Comparison of ENCODE assay signal across 20 cellular contexts in genomic region chr2:107595749-107596148, GRCh38.
DNase-seq lines count a peak whose midpoint lies in the region; ATAC-seq, FAIRE-seq and TF ChIP-seq lines count a peak whose summit lies in the region.
"Had no signal": no experiment of that assay in that cellular context is flagged by ENCODE, and none has a peak within 500 bp of the region (broad histone marks: within the 10 kb centered on the region; RNA-seq: fewer than 3 reads in every experiment).

No MANE protein-coding gene starts in this region.

- H3K56ac ChIP-seq in H1 (replicated peaks; ENCODE audit: insufficient read length, low read depth, low read length) = no peak overlapping the region

- H2BK5ac ChIP-seq in H1 (ENCODE audit: low read depth, low read length) = no peak overlapping the region

- peak overlapping the region; percentile 51; the same call in 1 of the 2 replicates for H3K9ac ChIP-seq in OCI-LY1 (ENCODE audit: low read length)
- H3K9ac ChIP-seq in H1 (replicated peaks in 1 of 4; ENCODE audit: extremely low read depth in 1 of 4, low read depth in 3 of 4, low read length in 3 of 4) = no peak overlapping the region
- H3K9ac ChIP-seq in neural progenitor cell = no peak overlapping the region

- no peaks in the 10 kb centered on the region for H3K9me2 ChIP-seq in OCI-LY1 (ENCODE audit: low read depth, low read length)

- H4K5ac ChIP-seq in H1 (ENCODE audit: insufficient read length, low read depth, low read length) = no peak overlapping the region

- H3F3A ChIP-seq in OCI-LY1 (ENCODE audit: insufficient read depth, low read length) (no peaks in the 10 kb centered on the region), neural progenitor cell (ENCODE audit: low read depth) (no peaks in the 10 kb centered on the region)

- no peak overlapping the region for H2AFZ ChIP-seq in OCI-LY1 (ENCODE audit: low read length)
- peak overlapping the region; percentile 90 for H2AFZ ChIP-seq in H1 (ENCODE audit: low read length)
- H2AFZ ChIP-seq in neural progenitor cell (replicated peaks) = peak overlapping the region; percentile 54

- H2BK12ac ChIP-seq in H1 (ENCODE audit: low read depth, low read length) = no peak overlapping the region

- POLR2A ChIA-PET in H1 (lab: Charles Lee; ENCODE audit: partially characterized antibody) = no interaction called here
- POLR2A ChIA-PET in T-cell (lab: Charles Lee) = no interaction called here

- peaks cover 1% of the 10 kb centered on the region for H3K9me3 Mint-ChIP-seq in neural progenitor cell
- peaks cover 0 to 10% (median 5%) of the 10 kb centered on the region in 3 donors for H3K9me3 Mint-ChIP-seq in T-cell
- H3K9me3 Mint-ChIP-seq: neural crest cell had no signal

- H3K4ac ChIP-seq in H1 (replicated peaks; ENCODE audit: insufficient read length, low read depth, low read length) = no peak overlapping the region

- no peak overlapping the region for H3K27ac Mint-ChIP-seq in neural progenitor cell
- no peak overlapping the region for H3K27ac Mint-ChIP-seq in T-cell
- H3K27ac Mint-ChIP-seq: activated CD8-positive, alpha-beta T cell treated with anti-CD3 and anti-CD28 coated beads, Interleukin-2, amount 10 ng/mL, durations not matched to agents 7 days and 5 days; CD4-positive, CD25-positive, alpha-beta regulatory T cell; stimulated activated effector memory CD8-positive, alpha-beta T cell treated with anti-CD3 and anti-CD28 coated beads, Interleukin-12 subunit alpha, Interleukin-12 subunit beta, amount 100 ng/mL, for 72 hours had no signal

- no peak for FAIRE-seq in H1 (lab: Jason Lieb, UNC)
- FAIRE-seq: K562 had no signal

- H2AK5ac ChIP-seq in H1 (ENCODE audit: low read depth, low read length) = no peak overlapping the region

- H3K23me2 ChIP-seq in H1 (ENCODE audit: low read depth, low read length) = no peaks in the 10 kb centered on the region

- no peak for TF ChIP-seq CTCF in OCI-LY1 (IDR thresholded peaks at IDR 0.05; ENCODE audit: low read length)
- TF ChIP-seq CTCF in H1 (IDR thresholded peaks at IDR 0.05; ENCODE audit: control extremely low read depth in 1 of 3, insufficient read depth in 1 of 3, low read depth in 1 of 3, low read length in 3 of 3) = no peak
- TF ChIP-seq CTCF in neural progenitor cell (IDR thresholded peaks at IDR 0.05) = no peak

- CTCF ChIA-PET in H1 (lab: Charles Lee; ENCODE audit: partially characterized antibody) = no interaction called here
- CTCF ChIA-PET in T-cell (lab: Charles Lee) = no interaction called here

- H4K20me1 ChIP-seq in OCI-LY1 (ENCODE audit: insufficient read depth, low read length) = no peaks in the 10 kb centered on the region
- no peaks in the 10 kb centered on the region for H4K20me1 ChIP-seq in H1 (replicated peaks in 1 of 2; ENCODE audit: control insufficient read depth in 1 of 2, insufficient read depth in 2 of 2, low read length in 2 of 2)
- no peaks in the 10 kb centered on the region for H4K20me1 ChIP-seq in neural progenitor cell (ENCODE audit: low read depth)

- H3K27me3 ChIP-seq in OCI-LY1 (ENCODE audit: insufficient read depth, low read length) (no peaks in the 10 kb centered on the region), H1 (replicated peaks in 1 of 4; ENCODE audit: control insufficient read depth in 3 of 4, extremely low read depth in 1 of 4, insufficient read depth in 3 of 4, low read length in 3 of 4) (no peaks in the 10 kb centered on the region), neural progenitor cell (no peaks in the 10 kb centered on the region)
- H3K27me3 ChIP-seq: upper lobe of left lung had no signal

- peak; percentile 45 for DNase-seq in COLO829 (ENCODE audit: low spot score)
- no peak for DNase-seq in H1 (ENCODE audit: low read depth in 1 of 2, low spot score in 2 of 2)
- no peak for DNase-seq in neural progenitor cell (ENCODE audit: low spot score)
- DNase-seq in T-cell = no peak
- DNase-seq: activated CD8-positive, alpha-beta T cell treated with anti-CD3 and anti-CD28 coated beads, Interleukin-2, amount 10 ng/mL, durations not matched to agents 7 days and 5 days; aorta; CD4-positive, CD25-positive, alpha-beta regulatory T cell; DND-41; HCEC 1CT; NCI-H446 treated with DMSO at 0.1 percent for 48 hours; OCI-M1; SW 1271; upper lobe of left lung had no signal

- TF ChIP-seq POLR2A in H1 (IDR thresholded peaks at IDR 0.05; ENCODE audit: control extremely low read depth in 1 of 2, low read depth in 2 of 2, low read length in 2 of 2) = no peak

- TF ChIP-seq RAD21 in H1 (IDR thresholded peaks at IDR 0.05 in 1 of 2, conservative IDR thresholded peaks at IDR 0.05 in 1 of 2; ENCODE audit: low read depth in 2 of 2, low read length in 2 of 2) = no peak

- no peak for TF ChIP-seq EP300 in H1 (IDR thresholded peaks at IDR 0.05; ENCODE audit: borderline replicate concordance in 1 of 2, low read depth in 2 of 2, low read length in 2 of 2)

- no peak overlapping the region for H2BK120ac ChIP-seq in H1 (replicated peaks; ENCODE audit: low read depth, low read length)

- no peaks in the 10 kb centered on the region for H3K79me1 ChIP-seq in H1 (ENCODE audit: low read depth, low read length)

- no peak overlapping the region for H4K91ac ChIP-seq in H1 (replicated peaks; ENCODE audit: insufficient read length, low read length)

- H3K4me3 Mint-ChIP-seq in neural progenitor cell (no peak overlapping the region), T-cell (no peak overlapping the region)
- H3K4me3 Mint-ChIP-seq: activated CD8-positive, alpha-beta T cell treated with anti-CD3 and anti-CD28 coated beads, Interleukin-2, amount 10 ng/mL, durations not matched to agents 7 days and 5 days; CD4-positive, CD25-positive, alpha-beta regulatory T cell; neural crest cell; stimulated activated effector memory CD8-positive, alpha-beta T cell treated with anti-CD3 and anti-CD28 coated beads, Interleukin-12 subunit alpha, Interleukin-12 subunit beta, amount 100 ng/mL, for 72 hours had no signal

- peak overlapping the region; percentile 57 for H3K4me2 ChIP-seq in OCI-LY1 (ENCODE audit: low read length)
- H3K4me2 ChIP-seq in H1 (ENCODE audit: insufficient read depth in 1 of 2, low read depth in 2 of 2, low read length in 2 of 2) = no peak overlapping the region
- no peak overlapping the region for H3K4me2 ChIP-seq in neural progenitor cell

- no peaks in the 10 kb centered on the region for H3K9me3 ChIP-seq in OCI-LY1 (ENCODE audit: low read length)
- H3K9me3 ChIP-seq in H1 (ENCODE audit: insufficient read depth in 2 of 2, low read depth in 1 of 2, low read length in 1 of 2) = no peaks in the 10 kb centered on the region
- H3K9me3 ChIP-seq in neural progenitor cell (ENCODE audit: low read depth) = no peaks in the 10 kb centered on the region
- H3K9me3 ChIP-seq: upper lobe of left lung had no signal

- H3K36me3 ChIP-seq in OCI-LY1 (ENCODE audit: insufficient read depth, low read length) (no peaks in the 10 kb centered on the region), H1 (ENCODE audit: control insufficient read depth in 2 of 4, insufficient read depth in 4 of 4, low read length in 3 of 4) (no peaks in the 10 kb centered on the region), neural progenitor cell (no peaks in the 10 kb centered on the region)
- H3K36me3 ChIP-seq: upper lobe of left lung had no signal

- H3K4me3 ChIP-seq in OCI-LY1 (ENCODE audit: low read depth, low read length, poor library complexity, severe bottlenecking) (peak overlapping the region; percentile 20), H1 (ENCODE audit: extremely low read depth in 1 of 4, insufficient read depth in 2 of 4, low read depth in 3 of 4, low read length in 4 of 4) (no peak overlapping the region), neural progenitor cell (no peak overlapping the region)
- H3K4me3 ChIP-seq: K562, upper lobe of left lung had no signal

- H3K36me3 Mint-ChIP-seq in neural progenitor cell (no peaks in the 10 kb centered on the region), T-cell (no peaks in the 10 kb centered on the region)
- H3K36me3 Mint-ChIP-seq: CD4-positive, CD25-positive, alpha-beta regulatory T cell; stimulated activated effector memory CD8-positive, alpha-beta T cell treated with anti-CD3 and anti-CD28 coated beads, Interleukin-12 subunit alpha, Interleukin-12 subunit beta, amount 100 ng/mL, for 72 hours had no signal

- H3K79me2 ChIP-seq in OCI-LY1 (ENCODE audit: insufficient read depth, low read length) (no peaks in the 10 kb centered on the region), H1 (ENCODE audit: control insufficient read depth in 1 of 2, insufficient read depth in 2 of 2, low read length in 2 of 2) (no peaks in the 10 kb centered on the region), neural progenitor cell (ENCODE audit: low read depth) (no peaks in the 10 kb centered on the region)

- WGBS in H1 (ENCODE audit: extremely low coverage in 1 of 2, insufficient coverage in 1 of 2, insufficient read length in 1 of 2, insufficient replicate concordance in 2 of 2, low coverage in 1 of 2, low lambda C conversion rate in 2 of 2, missing lambda C conversion rate in 1 of 2), 2 experiments = 73% methylated on average over 4 of the region's 4 CpGs; no CpG with 5 or more reads in 1 of the 2 experiments

- H4K8ac ChIP-seq in H1 (ENCODE audit: extremely low read depth, insufficient read depth, low read length) = no peak overlapping the region

- no peak overlapping the region for H2BK15ac ChIP-seq in H1 (ENCODE audit: low read length)

- no peak overlapping the region for H3K23ac ChIP-seq in H1 (ENCODE audit: insufficient read length)

- H3K27me3 Mint-ChIP-seq in neural progenitor cell (ENCODE audit: insufficient read depth, low read depth) (no peaks in the 10 kb centered on the region), T-cell (no peaks in the 10 kb centered on the region)
- H3K27me3 Mint-ChIP-seq: CD4-positive, CD25-positive, alpha-beta regulatory T cell had no signal

- ATAC-seq in HG03469 (IDR thresholded peaks at IDR 0.05; ENCODE audit: unreplicated experiment) = no peak
- no peak for ATAC-seq in T-cell (replicated peaks in 1 of 4)
- ATAC-seq in GM18861 (IDR thresholded peaks at IDR 0.05; ENCODE audit: unreplicated experiment) = no peak
- no peak for ATAC-seq in GM21381 (IDR thresholded peaks at IDR 0.05; ENCODE audit: unreplicated experiment)
- ATAC-seq: activated CD8-positive, alpha-beta T cell treated with anti-CD3 and anti-CD28 coated beads, Interleukin-2, amount 10 ng/mL, durations not matched to agents 7 days and 5 days; K562; stimulated activated effector memory CD8-positive, alpha-beta T cell treated with anti-CD3 and anti-CD28 coated beads, Interleukin-12 subunit alpha, Interleukin-12 subunit beta, amount 100 ng/mL, for 72 hours had no signal

- H3K4me1 Mint-ChIP-seq in neural progenitor cell (peaks cover 3% of the 10 kb centered on the region), T-cell (no peaks in the 10 kb centered on the region)
- H3K4me1 Mint-ChIP-seq: CD4-positive, CD25-positive, alpha-beta regulatory T cell; stimulated activated effector memory CD8-positive, alpha-beta T cell treated with anti-CD3 and anti-CD28 coated beads, Interleukin-12 subunit alpha, Interleukin-12 subunit beta, amount 100 ng/mL, for 72 hours had no signal

- no peak overlapping the region for H3K18ac ChIP-seq in H1 (ENCODE audit: extremely low read depth, low read length)

- H3K4me1 ChIP-seq in OCI-LY1 (ENCODE audit: insufficient read depth, low read length, severe bottlenecking) = peaks cover 74% of the 10 kb centered on the region
- H3K4me1 ChIP-seq in H1 (replicated peaks in 1 of 4; ENCODE audit: control insufficient read depth in 3 of 4, insufficient read depth in 4 of 4, low read length in 3 of 4) = no peaks in the 10 kb centered on the region
- peaks cover 19% of the 10 kb centered on the region for H3K4me1 ChIP-seq in neural progenitor cell
- H3K4me1 ChIP-seq: upper lobe of left lung had no signal

- H2BK20ac ChIP-seq in H1 (ENCODE audit: low read length) = no peak overlapping the region

- H3K14ac ChIP-seq in H1 (ENCODE audit: insufficient read length) = no peak overlapping the region

- H3K27ac ChIP-seq in OCI-LY1 (ENCODE audit: low read depth, low read length, poor library complexity, severe bottlenecking) (peak overlapping the region; percentile 89), H1 (ENCODE audit: low read depth, low read length) (no peak overlapping the region), neural progenitor cell (no peak overlapping the region)
- H3K27ac ChIP-seq: upper lobe of left lung had no signal
